ENCODE assay signal across 8 cellular contexts in the genomic region with DNA sequence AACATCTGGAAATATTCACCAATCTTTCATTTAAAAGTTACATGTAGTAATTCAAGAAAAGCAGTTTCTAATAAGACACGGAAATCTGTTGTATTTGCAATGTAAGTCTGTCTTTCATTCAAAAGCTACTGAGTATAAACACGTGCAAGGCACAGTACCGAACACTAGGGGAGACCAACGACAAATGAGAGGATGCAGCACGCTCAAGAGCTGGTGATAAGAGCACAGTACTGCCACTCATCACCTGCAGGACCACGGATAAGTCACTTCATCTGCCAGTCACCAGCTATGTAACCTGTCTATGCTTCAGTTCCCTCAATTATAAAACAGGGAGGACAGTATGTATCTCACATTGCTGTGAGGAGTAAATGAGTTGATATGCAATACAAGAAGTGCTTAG.
DNase-seq lines count a peak whose midpoint lies in the region; ATAC-seq and TF ChIP-seq lines count a peak whose summit lies in the region.

No MANE protein-coding gene starts in this region.

- 38 to 40% methylated on average over 5 to 6 of the region's 6 CpGs for WGBS in body of pancreas, 2 donors

- H3K4me1 ChIP-seq in HAP-1 (no peaks in the 10 kb centered on the region), body of pancreas (no peaks in the 10 kb centered on the region)

- no peaks in the 10 kb centered on the region for H3K27me3 ChIP-seq in HAP-1 (ENCODE audit: low read depth)
- no peaks in the 10 kb centered on the region for H3K27me3 ChIP-seq in body of pancreas

- no peak overlapping the region for H3K4me3 ChIP-seq in HAP-1
- no peak overlapping the region for H3K4me3 ChIP-seq in body of pancreas

- intact Hi-C loops in body of pancreas (cut with DNase I) (no loop called here), posterior vena cava (cut with DNase I) (no loop called here)

- in situ Hi-C loops in HAP-1 (cut with MboI; ENCODE audit: low sequenced_read_pairs) = no loop called here

- no peaks in the 10 kb centered on the region; the same call in none of the 2 replicates for H3K36me3 ChIP-seq in HAP-1 (replicated peaks)
- peaks cover 0 to 6% of the 10 kb centered on the region in 2 donors for H3K36me3 ChIP-seq in body of pancreas (replicated peaks in 1 of 2; ENCODE audit: insufficient read depth in 1 of 2, low read depth in 2 of 2)

- peak in 2 of 7 experiments; percentile 21 to 28 for TF ChIP-seq CTCF in body of pancreas (IDR thresholded peaks at IDR 0.05)

- no peak overlapping the region for H3K27ac ChIP-seq in body of pancreas

- H3K9me3 ChIP-seq in HAP-1 (no peaks in the 10 kb centered on the region), body of pancreas (no peaks in the 10 kb centered on the region)

- TF ChIP-seq POLR2A in body of pancreas (IDR thresholded peaks at IDR 0.05) = no peak

- DNase-seq in D341Med (ENCODE audit: low spot score) (peak; percentile 36), HAP-1 (ENCODE audit: low spot score in 2 of 2) (peak; percentile 6 to 16), SK-N-DZ (ENCODE audit: low spot score) (peak; percentile 56), body of pancreas (peak in 3 of 4 donors; percentile 12 to 31 (median 14)), myocyte (ENCODE audit: low read depth) (peak; percentile 26), posterior vena cava (ENCODE audit: low spot score) (no peak), NCI-H2029 (lab: John Stamatoyannopoulos, UW) (no peak), hippocampal formation (lab: John Stamatoyannopoulos, UW) (no peak)

- ATAC-seq in body of pancreas = peak; percentile 51

Comparison
In these comparisons a context has a peak if more than half of its experiments do, and no peak if none do; other contexts are left out.
1. DNase-seq: peak in D341Med (single experiment), HAP-1 (2 of 2), SK-N-DZ (single experiment), body of pancreas (3 of 4) and myocyte (single experiment); none in posterior vena cava (single experiment), NCI-H2029 (single experiment) and hippocampal formation (0 of 2).